Comparison of ENCODE assay signal across 9 cellular contexts in genomic region chr16:89319628-89319882, GRCh38.
DNase-seq lines count a peak whose midpoint lies in the region; TF ChIP-seq lines count a peak whose summit lies in the region.
"Had no signal": no experiment of that assay in that cellular context is flagged by ENCODE, and none has a peak within 500 bp of the region (broad histone marks: within the 10 kb centered on the region; RNA-seq: fewer than 3 reads in every experiment).

No MANE protein-coding gene starts in this region.

- H3K27me3 ChIP-seq in HUES6 (ENCODE audit: control insufficient read depth, insufficient read depth, low read length), result no peaks in the 10 kb centered on the region
- H3K27me3 ChIP-seq in neuronal stem cell (ENCODE audit: control insufficient read depth in 3 of 3, insufficient read depth in 3 of 3, low read depth in 1 of 3, low read length in 3 of 3), result no peaks in the 10 kb centered on the region

- DNase-seq in AG09309 (ENCODE audit: low read depth) (no peak), chondrocyte (ENCODE audit: low spot score) (peak; percentile 82), neuronal stem cell (ENCODE audit: low spot score) (no peak), NCI-H2081 treated with DMSO at 0.1 percent for 48 hours (lab: John Stamatoyannopoulos, UW) (no peak), 8988T (no peak), A172 (ENCODE audit: low spot score) (no peak)
- no peak for DNase-seq in stimulated activated CD4-positive, alpha-beta T cell treated with anti-CD3 and anti-CD28 coated beads, Interleukin-4, amount 100 ng/mL, for 4 hours
- DNase-seq: NCI-H1417 treated with DMSO at 0.1 percent for 48 hours had no signal

- no peak overlapping the region for H4K91ac ChIP-seq in neuronal stem cell (ENCODE audit: low read depth, low read length, poor library complexity)

- H2BK15ac ChIP-seq in neuronal stem cell (ENCODE audit: low read length), result no peak overlapping the region

- no peak overlapping the region for H2BK12ac ChIP-seq in neuronal stem cell (ENCODE audit: low read length)

- H3K79me1 ChIP-seq in neuronal stem cell (ENCODE audit: low read depth, low read length), result peaks cover 47% of the 10 kb centered on the region

- H3K4me1 ChIP-seq in HUES6 (ENCODE audit: control insufficient read depth, insufficient read depth, low read length) (peaks cover 89% of the 10 kb centered on the region), neuronal stem cell (ENCODE audit: control insufficient read depth in 2 of 2, insufficient read depth in 1 of 2, low read depth in 1 of 2, low read length in 2 of 2) (peaks cover 18 to 27% of the 10 kb centered on the region in 2 donors)

- no peak overlapping the region for H3K4me2 ChIP-seq in neuronal stem cell (ENCODE audit: insufficient read depth, low read length, poor library complexity, severe bottlenecking)

- H3K27ac Mint-ChIP-seq in chondrocyte (ENCODE audit: unreplicated experiment), result peak overlapping the region; percentile 97

- H3K4me3 ChIP-seq in AG09309 (ENCODE audit: control insufficient read depth, low read depth, low read length), result peak overlapping the region; percentile 19
- H3K4me3 ChIP-seq in HUES6 (ENCODE audit: low read depth, low read length), result no peak overlapping the region; the same call in 1 of the 2 replicates
- H3K4me3 ChIP-seq in neuronal stem cell (ENCODE audit: low read length in 2 of 2), result no peak overlapping the region

- H3K4ac ChIP-seq in neuronal stem cell (ENCODE audit: low read length), result peak overlapping the region; percentile 19

- H4K8ac ChIP-seq in neuronal stem cell (ENCODE audit: low read depth, low read length), result no peak overlapping the region

- H3K4me1 Mint-ChIP-seq in chondrocyte (ENCODE audit: low read depth), result peaks cover 96% of the 10 kb centered on the region

- H3K36me3 ChIP-seq in HUES6 (ENCODE audit: control insufficient read depth, insufficient read depth, low read length) (peaks cover 9% of the 10 kb centered on the region; the same call in 1 of the 2 replicates), neuronal stem cell (replicated peaks in 1 of 2; ENCODE audit: control insufficient read depth in 2 of 2, insufficient read depth in 2 of 2, low read length in 2 of 2) (peaks cover 14 to 48% of the 10 kb centered on the region in 2 donors)

- H2BK120ac ChIP-seq in neuronal stem cell (ENCODE audit: low read depth, low read length), result no peak overlapping the region

- H3K23ac ChIP-seq in neuronal stem cell (ENCODE audit: low read depth, low read length, poor library complexity), result peak overlapping the region; percentile 52

- no peak for TF ChIP-seq CTCF in AG09309 (IDR thresholded peaks at IDR 0.05; ENCODE audit: control insufficient read depth, insufficient read depth, low read depth, low read length, missing control alignments)
- no peak for TF ChIP-seq CTCF in chondrocyte (IDR thresholded peaks at IDR 0.05)

- H3K27ac ChIP-seq in HUES6 (ENCODE audit: low read depth, low read length) (peak overlapping the region; percentile 32; the same call in 1 of the 2 replicates), neuronal stem cell (replicated peaks; ENCODE audit: low read length) (no peak overlapping the region)

- peak overlapping the region; percentile 75 for H3K14ac ChIP-seq in neuronal stem cell (ENCODE audit: low read length)

- no peaks in the 10 kb centered on the region for H3K9me3 Mint-ChIP-seq in chondrocyte (ENCODE audit: low read depth)

- H3K18ac ChIP-seq in neuronal stem cell (ENCODE audit: low read length), result no peak overlapping the region

- no CpG with 5 or more reads among the region's 4 CpGs for WGBS in neuronal stem cell (ENCODE audit: extremely low coverage in 2 of 2, insufficient read length in 2 of 2, insufficient replicate concordance in 1 of 2), 2 donors

- no peaks in the 10 kb centered on the region for H3K27me3 Mint-ChIP-seq in chondrocyte (ENCODE audit: low read depth)

- no peak overlapping the region for H2AK5ac ChIP-seq in neuronal stem cell (ENCODE audit: low read depth, low read length)

- H3K9me3 ChIP-seq in HUES6 (ENCODE audit: control insufficient read depth, insufficient read depth, low read depth, low read length) (no peaks in the 10 kb centered on the region), neuronal stem cell (replicated peaks in 1 of 2; ENCODE audit: control insufficient read depth in 2 of 2, insufficient read depth in 1 of 2, low read depth in 1 of 2, low read length in 2 of 2) (no peaks in the 10 kb centered on the region)

- no peak overlapping the region for H2AFZ ChIP-seq in neuronal stem cell (ENCODE audit: low read length)

- peak overlapping the region; percentile 55 for H3K4me3 Mint-ChIP-seq in chondrocyte (ENCODE audit: unreplicated experiment)

- H3K9ac ChIP-seq in HUES6 (ENCODE audit: low read length) (peak overlapping the region; percentile 41), neuronal stem cell (ENCODE audit: low read depth, low read length, poor library complexity) (no peak overlapping the region)

- peaks cover 3% of the 10 kb centered on the region for H3K36me3 Mint-ChIP-seq in chondrocyte (ENCODE audit: low read depth)

- peak overlapping the region; percentile 10 for H2BK5ac ChIP-seq in neuronal stem cell (ENCODE audit: low read length)
